9 cellular contexts compared by ENCODE assay signal in the genomic region with DNA sequence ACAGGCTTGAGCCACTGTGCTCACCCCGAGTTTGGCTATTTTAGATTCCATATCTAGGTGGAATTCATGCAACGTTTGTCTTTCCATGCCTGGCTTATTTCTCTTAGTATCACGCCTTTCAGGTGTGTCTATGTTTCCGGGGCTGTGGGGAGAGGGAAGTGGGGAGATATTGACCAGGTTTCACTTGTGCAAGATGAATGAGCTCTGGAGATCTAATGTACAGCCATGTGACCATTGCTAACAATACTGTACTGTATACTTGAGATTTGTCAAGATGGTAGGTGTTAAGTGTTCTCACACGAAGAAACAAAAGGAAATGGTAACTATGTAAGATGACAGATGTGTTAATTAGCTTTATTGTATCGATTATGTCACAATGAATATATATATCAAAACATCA.
"Had no signal": no experiment of that assay in that cellular context is flagged by ENCODE, and none has a peak within 500 bp of the region (broad histone marks: within the 10 kb centered on the region; RNA-seq: fewer than 3 reads in every experiment).

No MANE protein-coding gene starts in this region.

- H2AFZ ChIP-seq: GM23248 had no signal

- H3K9ac ChIP-seq: GM23248 had no signal

- H3K27ac Mint-ChIP-seq: IgD-negative memory B cell had no signal

- H3K4me3 Mint-ChIP-seq: H9, IgD-negative memory B cell had no signal

- FAIRE-seq: H1, H54, HepG2 had no signal

- H3K27ac ChIP-seq: GM23248, HL-60 had no signal

- H3K4me3 ChIP-seq: GM23248 had no signal

- ATAC-seq: HepG2 had no signal

- H3K4me1 Mint-ChIP-seq: IgD-negative memory B cell had no signal

- H3K27me3 Mint-ChIP-seq: IgD-negative memory B cell had no signal

- DNase-seq: GM23248, H9, HCEC 1CT, KBM-7 had no signal
